1 cellular context compared by ENCODE assay signal in genomic region chr1:22268327-22268726, GRCh38.
TF ChIP-seq lines count a peak whose summit lies in the region.

No MANE protein-coding gene starts in this region.

TF ChIP-seq in WTC11, 78 proteins besides CTCF, POLR2A, EP300 and RAD21 (continued from another document):
- TF ChIP-seq ZNF425 (CRISPR knock-in tag; conservative IDR thresholded peaks at IDR 0.05) (no peak), AR (CRISPR knock-in tag; IDR thresholded peaks at IDR 0.05) (no peak), FOXP1 (CRISPR knock-in tag; IDR thresholded peaks at IDR 0.05; ENCODE audit: borderline replicate concordance) (no peak), NR3C1 (CRISPR knock-in tag; conservative IDR thresholded peaks at IDR 0.05; ENCODE audit: low read depth) (no peak), ARID4B (CRISPR knock-in tag; IDR thresholded peaks at IDR 0.05; ENCODE audit: borderline replicate concordance) (no peak), ZNF512 (CRISPR knock-in tag; IDR thresholded peaks at IDR 0.05; ENCODE audit: borderline replicate concordance) (no peak), HMGA2 (CRISPR knock-in tag; IDR thresholded peaks at IDR 0.05) (no peak), JUN (CRISPR knock-in tag; IDR thresholded peaks at IDR 0.05) (no peak), FOXK1 (CRISPR knock-in tag; IDR thresholded peaks at IDR 0.05) (no peak), ZSCAN18 (CRISPR knock-in tag; IDR thresholded peaks at IDR 0.05) (no peak), ZNF263 (CRISPR knock-in tag; IDR thresholded peaks at IDR 0.05; ENCODE audit: low read depth) (no peak), EMX1 (CRISPR knock-in tag; IDR thresholded peaks at IDR 0.05) (no peak), JAZF1 (CRISPR knock-in tag; IDR thresholded peaks at IDR 0.05) (no peak), ZNF423 (CRISPR knock-in tag; IDR thresholded peaks at IDR 0.05) (no peak), TP53 (CRISPR knock-in tag; IDR thresholded peaks at IDR 0.05) (no peak)
